ENCODE assay signal across 1 cellular context in the genomic region with DNA sequence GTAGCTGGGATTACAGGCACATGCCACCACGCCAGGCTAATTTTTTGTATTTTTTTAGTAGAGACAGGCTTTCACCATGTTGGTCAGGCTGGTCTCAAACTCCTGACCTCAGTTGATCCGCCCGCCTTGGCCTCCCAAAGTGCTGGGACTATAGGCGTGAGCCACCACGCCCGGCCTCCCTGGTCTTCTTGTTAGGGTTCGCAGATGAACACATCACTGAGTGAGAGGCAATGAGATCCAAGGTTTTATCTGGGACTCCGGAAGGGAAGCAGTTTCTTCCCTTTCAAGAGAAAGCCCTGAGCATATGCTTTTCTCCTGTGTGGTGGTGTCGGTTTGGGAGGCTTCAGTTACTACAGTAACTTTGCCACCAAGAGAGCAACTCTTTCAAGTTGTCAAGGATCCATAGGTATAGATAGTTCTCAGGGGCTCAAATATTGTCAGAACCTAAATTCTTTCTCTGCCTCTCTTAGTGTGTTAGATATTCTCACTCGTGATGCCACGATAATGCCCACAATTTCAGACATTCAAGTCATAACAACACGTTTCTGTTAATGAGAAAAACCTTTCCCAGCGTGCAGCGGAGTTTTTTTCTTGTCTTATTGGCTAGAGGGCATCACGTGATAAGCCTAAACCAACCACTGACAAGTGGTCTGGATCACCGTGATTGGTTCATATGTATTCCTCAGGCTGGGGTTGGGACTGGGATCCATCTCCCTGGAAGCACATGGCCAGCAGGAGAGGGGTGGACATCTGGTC.
TF ChIP-seq lines count a peak whose summit lies in the region.

No MANE protein-coding gene starts in this region.

TF ChIP-seq in HCT116, 20 proteins besides CTCF, POLR2A, EP300 and RAD21 (continued from another document):
- TF ChIP-seq, protein P1, sequence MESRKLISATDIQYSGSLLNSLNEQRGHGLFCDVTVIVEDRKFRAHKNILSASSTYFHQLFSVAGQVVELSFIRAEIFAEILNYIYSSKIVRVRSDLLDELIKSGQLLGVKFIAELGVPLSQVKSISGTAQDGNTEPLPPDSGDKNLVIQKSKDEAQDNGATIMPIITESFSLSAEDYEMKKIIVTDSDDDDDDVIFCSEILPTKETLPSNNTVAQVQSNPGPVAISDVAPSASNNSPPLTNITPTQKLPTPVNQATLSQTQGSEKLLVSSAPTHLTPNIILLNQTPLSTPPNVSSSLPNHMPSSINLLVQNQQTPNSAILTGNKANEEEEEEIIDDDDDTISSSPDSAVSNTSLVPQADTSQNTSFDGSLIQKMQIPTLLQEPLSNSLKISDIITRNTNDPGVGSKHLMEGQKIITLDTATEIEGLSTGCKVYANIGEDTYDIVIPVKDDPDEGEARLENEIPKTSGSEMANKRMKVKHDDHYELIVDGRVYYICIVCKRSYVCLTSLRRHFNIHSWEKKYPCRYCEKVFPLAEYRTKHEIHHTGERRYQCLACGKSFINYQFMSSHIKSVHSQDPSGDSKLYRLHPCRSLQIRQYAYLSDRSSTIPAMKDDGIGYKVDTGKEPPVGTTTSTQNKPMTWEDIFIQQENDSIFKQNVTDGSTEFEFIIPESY (IDR thresholded peaks at IDR 0.05; ENCODE audit: extremely low read depth, insufficient replicate concordance, low read length), result no peak
- TF ChIP-seq TCF7L2 (IDR thresholded peaks at IDR 0.05; ENCODE audit: borderline replicate concordance, extremely low read depth, insufficient read depth, insufficient read length) (no peak), YY1 (IDR thresholded peaks at IDR 0.05; ENCODE audit: extremely low read depth, insufficient replicate concordance, low read depth, low read length) (no peak), ZFX (IDR thresholded peaks at IDR 0.05) (no peak), FOSL1 (IDR thresholded peaks at IDR 0.05; ENCODE audit: low read depth) (no peak)
TF ChIP-seq in HCT116: peak in this region for 0.
